22 cellular contexts compared by ENCODE assay signal in genomic region chr11:96287796-96288439, GRCh38. TPM values are rescaled to one million over a fixed set of nuclear protein-coding genes. Genes with fewer than 3 reads are reported as not detected.
DNase-seq lines count a peak whose midpoint lies in the region; ATAC-seq and TF ChIP-seq lines count a peak whose summit lies in the region.
"Had no signal": no experiment of that assay in that cellular context is flagged by ENCODE, and none has a peak within 500 bp of the region (broad histone marks: within the 10 kb centered on the region; RNA-seq: fewer than 3 reads in every experiment).

No MANE protein-coding gene starts in this region.

- no peak overlapping the region for H3K9ac ChIP-seq in PC-3 (ENCODE audit: low read length)

- no peaks in the 10 kb centered on the region for H4K20me1 ChIP-seq in PC-3 (ENCODE audit: low read length)
- H4K20me1 ChIP-seq in osteoblast (ENCODE audit: insufficient read depth, low read length): peaks cover 9% of the 10 kb centered on the region

- H3K9me3 Mint-ChIP-seq in activated T-cell treated with anti-CD3 and anti-CD28 coated beads, Interleukin-2, amount 50 U/mL, for 4 hours: peaks cover 12% of the 10 kb centered on the region

- peaks cover 41% of the 10 kb centered on the region for H3K36me3 Mint-ChIP-seq in activated T-cell treated with anti-CD3 and anti-CD28 coated beads, Interleukin-2, amount 50 U/mL, for 4 hours (ENCODE audit: insufficient read depth)

- no peaks in the 10 kb centered on the region for H3K9me3 ChIP-seq in PC-3 (ENCODE audit: low read length)
- H3K9me3 ChIP-seq in osteoblast (ENCODE audit: low read depth, low read length): no peaks in the 10 kb centered on the region
- H3K9me3 ChIP-seq in BE2C: no peaks in the 10 kb centered on the region
- H3K9me3 ChIP-seq: ascending aorta, esophagus squamous epithelium, right atrium auricular region, thyroid gland had no signal

- H3K27me3 ChIP-seq in PC-3 (ENCODE audit: low read length) (no peaks in the 10 kb centered on the region), brain microvascular endothelial cell (replicated peaks) (no peaks in the 10 kb centered on the region), osteoblast (ENCODE audit: insufficient read depth, low read length) (no peaks in the 10 kb centered on the region), BE2C (no peaks in the 10 kb centered on the region)
- H3K27me3 ChIP-seq: ascending aorta, esophagus squamous epithelium, right atrium auricular region, thyroid gland had no signal

- H2AFZ ChIP-seq in PC-3 (ENCODE audit: low read length) (no peak overlapping the region), osteoblast (ENCODE audit: low read length) (no peak overlapping the region)

- intact Hi-C loops in PC-3 (cut with micrococcal nuclease): no loop called here

- no peak for TF ChIP-seq CTCF in PC-3 (conservative IDR thresholded peaks at IDR 0.05; ENCODE audit: low read depth, low read length)
- no peak for TF ChIP-seq CTCF in brain microvascular endothelial cell (IDR thresholded peaks at IDR 0.05; ENCODE audit: low read depth, low read length, missing control alignments)
- TF ChIP-seq CTCF in osteoblast (IDR thresholded peaks at IDR 0.05; ENCODE audit: extremely low read depth, low read depth, low read length): no peak
- no peak for TF ChIP-seq CTCF in BE2C (IDR thresholded peaks at IDR 0.05; ENCODE audit: low read depth, low read length)

- peak; percentile 33 to 45 for ATAC-seq in activated T-cell treated with anti-CD3 and anti-CD28 coated beads, Interleukin-2, amount 50 U/mL, for 4 hours
- ATAC-seq in PC-3: peak; percentile 73

- H3K4me3 ChIP-seq in PC-3 (ENCODE audit: low read length) (no peak overlapping the region), brain microvascular endothelial cell (ENCODE audit: low read depth, low read length) (no peak overlapping the region), osteoblast (ENCODE audit: insufficient read depth, low read length) (no peak overlapping the region), BE2C (ENCODE audit: low read depth, low read length) (no peak overlapping the region)
- H3K4me3 ChIP-seq: ascending aorta, esophagus squamous epithelium, right atrium auricular region, thyroid gland had no signal

- in situ Hi-C loops in brain microvascular endothelial cell (cut with HindIII; ENCODE audit: low pct_ligation_motif_present, low sequenced_read_pairs): no loop called here

- peaks cover 28% of the 10 kb centered on the region for H3K4me1 ChIP-seq in PC-3 (ENCODE audit: insufficient read depth, low read length)
- H3K4me1 ChIP-seq in osteoblast (ENCODE audit: insufficient read depth, low read length): peaks cover 17% of the 10 kb centered on the region
- H3K4me1 ChIP-seq in BE2C: no peaks in the 10 kb centered on the region

- H3K79me2 ChIP-seq in PC-3 (ENCODE audit: low read length) (peaks cover 10% of the 10 kb centered on the region; the same call in 1 of the 2 replicates), osteoblast (ENCODE audit: insufficient read depth, low read length) (peaks cover 84% of the 10 kb centered on the region)

- no TSS peak for BruUV-seq in PC-3 (replicated peaks; lab: Mats Ljungman, UMichigan)

- H3K4me1 Mint-ChIP-seq in activated T-cell treated with anti-CD3 and anti-CD28 coated beads, Interleukin-2, amount 50 U/mL, for 4 hours (ENCODE audit: low read depth): peaks cover 80% of the 10 kb centered on the region

- H3K27ac ChIP-seq in PC-3 (ENCODE audit: low read length) (peak overlapping the region; percentile 61), brain microvascular endothelial cell (peak overlapping the region; percentile 43), osteoblast (ENCODE audit: low read depth, low read length) (peak overlapping the region; percentile 52)
- H3K27ac ChIP-seq: ascending aorta, esophagus squamous epithelium, HL-60, right atrium auricular region, RWPE1, thyroid gland had no signal

- H3K36me3 ChIP-seq in PC-3 (ENCODE audit: low read depth, low read length) (no peaks in the 10 kb centered on the region), brain microvascular endothelial cell (replicated peaks) (no peaks in the 10 kb centered on the region), osteoblast (ENCODE audit: insufficient read depth, low read length) (peaks cover 3% of the 10 kb centered on the region), BE2C (no peaks in the 10 kb centered on the region)
- H3K36me3 ChIP-seq: ascending aorta, esophagus squamous epithelium, right atrium auricular region, thyroid gland had no signal

- CTCF ChIA-PET in PC-3 (lab: Charles Lee): interaction anchor here (0.7 kb wide), 1 partner anchor 153 kb away, joined by 8 read pairs; no protein-coding TSS in a partner anchor
- CTCF ChIA-PET in HEK293T (lab: Yijun Ruan, JAX): no interaction called here

- POLR2A ChIA-PET in PC-3 (lab: Charles Lee; ENCODE audit: unreplicated experiment): no interaction called here
- POLR2A ChIA-PET in HEK293T (lab: Yijun Ruan, JAX): no interaction called here

- H3K9me2 ChIP-seq in PC-3 (replicated peaks; ENCODE audit: low read length): no peaks in the 10 kb centered on the region

- no peak for DNase-seq in activated T-cell treated with anti-CD3 and anti-CD28 coated beads, Interleukin-2, amount 50 U/mL, for 4 hours
- DNase-seq in activated T-cell treated with anti-CD3 and anti-CD28 coated beads for 4 hours (no peak), PC-3 (peak; percentile 68), brain microvascular endothelial cell (peak; percentile 53), osteoblast (ENCODE audit: insufficient read length, low spot score, missing footprints) (no peak), HEK293T (ENCODE audit: extremely low spot score) (no peak), BE2C (no peak)
- no peak for DNase-seq in activated effector memory CD4-positive, alpha-beta T cell treated with Interleukin-2 at 50 U/mL for 16 hours
- DNase-seq: activated CD4-positive, alpha-beta T cell treated with anti-CD3 and anti-CD28 coated beads, Interleukin-2, amount 50 U/mL, for 4 hours; CD4-positive, CD25-positive, alpha-beta regulatory T cell; DMS53; effector memory CD4-positive, alpha-beta T cell; esophagus squamous epithelium; head of caudate nucleus; NCI-H1694; NCI-H226; thyroid gland had no signal

- H3K27me3 Mint-ChIP-seq in activated T-cell treated with anti-CD3 and anti-CD28 coated beads, Interleukin-2, amount 50 U/mL, for 4 hours (ENCODE audit: low read depth): no peaks in the 10 kb centered on the region
- H3K27me3 Mint-ChIP-seq: CD4-positive, CD25-positive, alpha-beta regulatory T cell; IgD-negative memory B cell had no signal

- H3K4me3 Mint-ChIP-seq in activated T-cell treated with anti-CD3 and anti-CD28 coated beads, Interleukin-2, amount 50 U/mL, for 4 hours: peak overlapping the region; percentile 1
- H3K4me3 Mint-ChIP-seq: CD4-positive, CD25-positive, alpha-beta regulatory T cell had no signal

- H3F3A ChIP-seq in PC-3 (ENCODE audit: low read length, unreplicated experiment): no peaks in the 10 kb centered on the region

- H3K4me2 ChIP-seq in PC-3 (ENCODE audit: low read length) (peak overlapping the region; percentile 16), osteoblast (ENCODE audit: insufficient read depth, low read length) (peak overlapping the region; percentile 12)

TF ChIP-seq in HEK293T, 16 proteins besides CTCF, POLR2A, EP300 and RAD21:
- TF ChIP-seq NFRKB (IDR thresholded peaks at IDR 0.05) (no peak), FOXM1 (IDR thresholded peaks at IDR 0.05; ENCODE audit: borderline replicate concordance) (no peak)
TF ChIP-seq in HEK293T: peak in this region for 0.

RNA-seq across cellular contexts. Expression of gene MAML2, which starts 55.1 kb away (rescaled TPM):
- total RNA-seq in activated T-cell treated with anti-CD3 and anti-CD28 coated beads, Interleukin-2, amount 50 U/mL, for 4 hours: 10 to 100 TPM; 27.3 to 29.8 (median 29.2) TPM
- total RNA-seq in PC-3 (2014; rRNA removed): 10.3 and 10.9 TPM in 2 replicates
- 17.4 and 19.2 TPM in 2 replicates for total RNA-seq in osteoblast
- 9.9 TPM for polyA plus RNA-seq in BE2C (2012; ENCODE audit: insufficient read depth, insufficient read length, low read depth)

Comparison
In these comparisons a context has a peak if more than half of its experiments do, and no peak if none do; other contexts are left out.
1. DNase-seq: peak in PC-3 (single experiment) and brain microvascular endothelial cell (single experiment); none in activated T-cell treated with anti-CD3 and anti-CD28 coated beads, Interleukin-2, amount 50 U/mL, for 4 hours (single experiment), activated T-cell treated with anti-CD3 and anti-CD28 coated beads for 4 hours (single experiment), osteoblast (single experiment), HEK293T (single experiment), BE2C (single experiment) and activated effector memory CD4-positive, alpha-beta T cell treated with Interleukin-2 at 50 U/mL for 16 hours (single experiment).
2. Peak in every context shown above with its lines, with median percentiles within 50 percentile points of each other: H3K27ac ChIP-seq.